Comparison of ENCODE assay signal across 24 cellular contexts in genomic region chr18:24972577-24972976, GRCh38.
"Had no signal": no experiment of that assay in that cellular context is flagged by ENCODE, and none has a peak within 500 bp of the region (broad histone marks: within the 10 kb centered on the region; RNA-seq: fewer than 3 reads in every experiment).

No MANE protein-coding gene starts in this region.

- H3K9me3 ChIP-seq: colonic mucosa, esophagus muscularis mucosa, esophagus squamous epithelium, gastrocnemius medialis, gastroesophageal sphincter, heart right ventricle had no signal

- DNase-seq: colonic mucosa; cortex of kidney; dermis blood vessel endothelial cell; dorsolateral prefrontal cortex; effector CD4-positive, alpha-beta T cell; effector CD8-positive, alpha-beta T cell; effector memory CD4-positive, alpha-beta T cell; effector memory CD8-positive, alpha-beta T cell; endodermal cell; erythroblast; esophagus squamous epithelium; foreskin fibroblast; foreskin keratinocyte; foreskin melanocyte; gastrocnemius medialis; glutamatergic neuron; head of caudate nucleus; heart right ventricle had no signal

- H3K4me1 ChIP-seq: colonic mucosa, esophagus muscularis mucosa, esophagus squamous epithelium, foreskin keratinocyte, gastrocnemius medialis, gastroesophageal sphincter, heart right ventricle had no signal

- H3K27ac ChIP-seq: colonic mucosa, coronary artery, dorsolateral prefrontal cortex, epithelial cell of prostate, esophagus muscularis mucosa, esophagus squamous epithelium, foreskin keratinocyte, gastrocnemius medialis, gastroesophageal sphincter, heart right ventricle, hepatocyte had no signal

- ATAC-seq: effector memory CD8-positive, alpha-beta T cell; esophagus mucosa; foreskin keratinocyte; gastrocnemius medialis; gastroesophageal sphincter; heart right ventricle had no signal

- H2AFZ ChIP-seq: hepatocyte had no signal

- H3K27me3 ChIP-seq: colonic mucosa, esophagus muscularis mucosa, esophagus squamous epithelium, foreskin keratinocyte, gastrocnemius medialis, gastroesophageal sphincter had no signal

- H3K79me2 ChIP-seq: hepatocyte had no signal

- H3K36me3 ChIP-seq: colonic mucosa, esophagus muscularis mucosa, esophagus squamous epithelium, gastrocnemius medialis, gastroesophageal sphincter, heart right ventricle had no signal

- H3K4me3 ChIP-seq: colonic mucosa, coronary artery, dorsolateral prefrontal cortex, esophagus muscularis mucosa, esophagus squamous epithelium, gastrocnemius medialis, gastroesophageal sphincter, heart right ventricle, hepatocyte had no signal

- H3K4me2 ChIP-seq: hepatocyte had no signal
